ENCODE assay signal across 22 cellular contexts in the genomic region with DNA sequence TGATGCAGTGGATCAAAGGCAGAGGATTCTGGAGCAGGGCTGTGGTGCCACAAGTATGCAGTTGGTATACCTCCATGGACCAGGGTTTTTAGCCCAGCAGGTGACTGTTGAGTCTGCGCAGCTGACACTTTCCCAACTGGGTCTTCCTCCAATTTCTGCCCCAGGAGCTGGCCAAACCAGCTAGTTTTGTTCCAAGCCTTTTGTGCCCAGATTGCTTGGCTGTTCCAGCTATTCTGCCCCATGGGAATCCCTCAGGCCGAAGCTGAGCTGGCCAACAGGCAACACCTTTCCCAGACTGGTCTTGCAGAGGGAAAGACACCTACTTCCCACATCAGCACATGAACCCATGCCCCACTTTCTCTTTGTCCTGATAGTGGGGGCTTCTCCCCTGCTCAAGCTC. TPM values are rescaled to one million over a fixed set of nuclear protein-coding genes. Genes with fewer than 3 reads are reported as not detected.
A peak's percentile ranks its signal among the peaks of the same experiment; 100 is the strongest.
DNase-seq lines count a peak whose midpoint lies in the region; ATAC-seq, FAIRE-seq and TF ChIP-seq lines count a peak whose summit lies in the region.
"Had no signal": no experiment of that assay in that cellular context is flagged by ENCODE, and none has a peak within 500 bp of the region (broad histone marks: within the 10 kb centered on the region; RNA-seq: fewer than 3 reads in every experiment).

No MANE protein-coding gene starts in this region.

- no peak overlapping the region for H4K8ac ChIP-seq in trophoblast cell (ENCODE audit: low read depth, low read length)

- no peak overlapping the region for H2BK120ac ChIP-seq in trophoblast cell (ENCODE audit: insufficient read depth, low read length, poor library complexity)

- no peak overlapping the region for H3K4ac ChIP-seq in trophoblast cell (ENCODE audit: low read depth, low read length)

- H3K9me3 ChIP-seq in trophoblast cell (ENCODE audit: insufficient read depth, low read depth, low read length) (no peaks in the 10 kb centered on the region), transverse colon (peaks cover 0 to 6% of the 10 kb centered on the region in 2 donors), body of pancreas (no peaks in the 10 kb centered on the region)

- H3K9ac ChIP-seq in trophoblast cell (ENCODE audit: low read length) = no peak overlapping the region

- no peak overlapping the region for H3K18ac ChIP-seq in trophoblast cell (ENCODE audit: low read length)

- no peak overlapping the region for H3K23ac ChIP-seq in trophoblast cell (ENCODE audit: low read length)

- no peak overlapping the region for H3K27ac ChIP-seq in trophoblast cell (ENCODE audit: low read depth, low read length)
- no peak overlapping the region for H3K27ac ChIP-seq in transverse colon
- no peak overlapping the region for H3K27ac ChIP-seq in body of pancreas
- H3K27ac ChIP-seq: HL-60 had no signal

- intact Hi-C loops in transverse colon (cut with DNase I; ENCODE audit: low total_unique reads) = no loop called here
- intact Hi-C loops in body of pancreas (cut with DNase I) = no loop called here

- H2BK5ac ChIP-seq in trophoblast cell (ENCODE audit: low read depth, low read length, poor library complexity) = no peak overlapping the region

- no peaks in the 10 kb centered on the region for H3K27me3 ChIP-seq in bronchial epithelial cell (ENCODE audit: control insufficient read depth, insufficient read depth, low read length)
- H3K27me3 ChIP-seq in trophoblast cell (ENCODE audit: insufficient read depth, low read length) = no peaks in the 10 kb centered on the region
- H3K27me3 ChIP-seq in transverse colon = no peaks in the 10 kb centered on the region
- no peaks in the 10 kb centered on the region for H3K27me3 ChIP-seq in body of pancreas

- H3K79me1 ChIP-seq in trophoblast cell (ENCODE audit: low read length) = no peaks in the 10 kb centered on the region

- TF ChIP-seq POLR2A in transverse colon (IDR thresholded peaks at IDR 0.05) (no peak), body of pancreas (IDR thresholded peaks at IDR 0.05) (no peak)

- WGBS in trophoblast cell (ENCODE audit: extremely low coverage, insufficient coverage, insufficient read length) = no CpG with 5 or more reads among the region's 2 CpGs
- WGBS in transverse colon (ENCODE audit: low coverage in 1 of 2), 2 donors = 100% methylated on average over 1 of the region's 2 CpGs; no CpG with 5 or more reads in 1 of the 2 donors
- WGBS in body of pancreas, 2 donors = 90 to 92% methylated on average over 2 of the region's 2 CpGs

- H4K91ac ChIP-seq in trophoblast cell (ENCODE audit: low read depth, low read length) = no peak overlapping the region

- no peak for TF ChIP-seq EP300 in transverse colon (IDR thresholded peaks at IDR 0.05; ENCODE audit: low read depth)

- ATAC-seq in body of pancreas = no peak
- no peak for ATAC-seq in GM21423 (IDR thresholded peaks at IDR 0.05; ENCODE audit: unreplicated experiment)
- ATAC-seq: HCT116, K562 had no signal

- no peak overlapping the region for H3K4me2 ChIP-seq in trophoblast cell (ENCODE audit: low read length)

- no peak overlapping the region for H2AK5ac ChIP-seq in trophoblast cell (ENCODE audit: low read length)

- H2AFZ ChIP-seq in trophoblast cell (ENCODE audit: insufficient read depth, low read length, poor library complexity) = no peak overlapping the region

- H3K14ac ChIP-seq in trophoblast cell (ENCODE audit: low read length) = no peak overlapping the region

- H3K36me3 ChIP-seq in bronchial epithelial cell (ENCODE audit: control insufficient read depth, insufficient read depth, low read length) = no peaks in the 10 kb centered on the region
- H3K36me3 ChIP-seq in trophoblast cell (ENCODE audit: control insufficient read depth in 1 of 2, insufficient read depth in 2 of 2, low read length in 2 of 2) = peaks cover 0 to 2% of the 10 kb centered on the region in 2 experiments
- H3K36me3 ChIP-seq in transverse colon = no peaks in the 10 kb centered on the region
- no peaks in the 10 kb centered on the region for H3K36me3 ChIP-seq in body of pancreas (replicated peaks in 1 of 2; ENCODE audit: insufficient read depth in 1 of 2, low read depth in 2 of 2)

- H3K79me2 ChIP-seq in trophoblast cell (ENCODE audit: control insufficient read depth, insufficient read depth, low read length, poor library complexity) = no peaks in the 10 kb centered on the region

- in situ Hi-C loops in transverse colon (cut with MboI; ENCODE audit: low pct_ligation_motif_present in 1 of 4, low pct_unique_long_range_greater_than_20kb in 1 of 4, low sequenced_read_pairs in 3 of 4) = no loop called here

- peak; percentile 86 for FAIRE-seq in bronchial epithelial cell (lab: Jason Lieb, UNC)
- FAIRE-seq: A204.1, G401.6, GM12891, HTR-8/SVneo, K562 had no signal

- TF ChIP-seq CTCF in bronchial epithelial cell (IDR thresholded peaks at IDR 0.05; ENCODE audit: insufficient read depth, low read length, severe bottlenecking) (no peak), transverse colon (IDR thresholded peaks at IDR 0.05) (no peak), body of pancreas (IDR thresholded peaks at IDR 0.05) (no peak)

- H4K12ac ChIP-seq in trophoblast cell (ENCODE audit: low read depth, low read length) = no peak overlapping the region

- H3K4me3 ChIP-seq in bronchial epithelial cell (ENCODE audit: low read depth, low read length) (no peak overlapping the region), trophoblast cell (ENCODE audit: low read depth, low read length) (no peak overlapping the region), transverse colon (no peak overlapping the region), body of pancreas (no peak overlapping the region)
- H3K4me3 ChIP-seq: K562 had no signal

- H3K4me1 ChIP-seq in trophoblast cell (ENCODE audit: control insufficient read depth in 1 of 2, insufficient read depth in 2 of 2, low read length in 2 of 2) (peaks cover 7% of the 10 kb centered on the region in 2 experiments), transverse colon (no peaks in the 10 kb centered on the region), body of pancreas (no peaks in the 10 kb centered on the region)

- DNase-seq in ELF-1 (ENCODE audit: low read depth, low spot score) = peak; percentile 64
- DNase-seq in bronchial epithelial cell (ENCODE audit: low read depth) = no peak
- DNase-seq in islet precursor cell = peak; percentile 52
- DNase-seq in trophoblast cell = peak; percentile 2 to 13
- no peak for DNase-seq in transverse colon
- no peak for DNase-seq in body of pancreas
- DNase-seq: ACHN; Calu3; CD4-positive, alpha-beta memory T cell; DMS79 treated with DMSO at 0.1 percent for 48 hours; GOT3; H7; HFFc6; IMR-90 had no signal

- peak overlapping the region; percentile 15 for H2BK12ac ChIP-seq in trophoblast cell (ENCODE audit: low read length)

RNA-seq across cellular contexts. Expression of gene ANKRD17, which starts 22.8 kb away (rescaled TPM):
- total RNA-seq in bronchial epithelial cell = 41.9 and 45.6 TPM in 2 replicates
- polyA plus RNA-seq in trophoblast cell (2013) = 38.9 and 39.8 TPM in 2 replicates
- total RNA-seq in transverse colon = 10 to 100 TPM; 69.9 to 93.1 (median 74.3) TPM
- total RNA-seq in body of pancreas = 10 to 100 TPM; 32.4 to 36.3 TPM

Comparison
In these comparisons a context has a peak if more than half of its experiments do, and no peak if none do; other contexts are left out.
1. DNase-seq: peak in ELF-1 (single experiment), islet precursor cell (single experiment) and trophoblast cell (2 of 2); none in bronchial epithelial cell (single experiment), transverse colon (single experiment) and body of pancreas (0 of 4).